ENCODE assay signal across 10 cellular contexts in the genomic region with DNA sequence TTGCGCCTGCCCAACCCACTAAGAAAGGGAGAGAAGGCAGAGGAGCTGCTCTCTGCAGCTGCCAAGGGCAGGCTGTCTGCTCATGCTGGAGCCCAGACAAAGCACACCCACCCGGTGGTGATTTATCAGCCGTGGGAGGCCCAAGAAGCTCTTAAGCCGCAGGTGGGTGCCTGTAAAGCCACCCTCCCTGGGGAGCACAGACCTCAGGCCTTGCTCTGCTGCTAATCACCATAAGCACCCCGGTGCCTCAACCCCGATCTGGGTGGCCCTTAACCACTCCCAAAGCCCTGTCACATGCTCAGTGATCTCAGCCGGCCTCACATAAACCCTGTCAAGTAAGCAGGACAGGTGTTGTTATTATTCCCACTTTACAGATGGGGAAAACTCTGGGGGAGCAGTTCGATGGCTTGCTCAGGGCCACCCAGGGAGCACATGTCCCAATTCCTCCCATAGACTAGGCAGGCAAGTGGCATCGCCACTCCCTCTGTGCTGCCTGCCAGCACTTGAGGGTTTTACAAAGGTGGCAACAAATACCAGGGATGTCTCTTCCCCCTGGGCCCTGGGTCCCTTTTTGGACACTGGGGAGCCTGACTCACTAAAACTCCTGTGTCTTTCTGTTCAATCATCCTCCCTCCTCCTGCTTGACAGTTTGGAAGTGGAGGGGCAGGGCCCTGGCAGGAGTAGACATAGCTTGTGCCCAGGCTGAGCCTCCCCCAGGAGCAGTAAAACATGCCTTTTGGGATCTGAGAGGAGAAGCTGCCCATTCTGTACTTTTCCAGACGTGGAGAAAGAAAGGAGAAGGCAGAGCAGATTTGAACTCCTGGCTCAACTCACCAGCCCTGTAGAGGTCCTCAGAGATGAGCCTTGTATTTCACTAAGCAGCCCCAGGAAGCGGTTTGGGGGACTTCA.
DNase-seq lines count a peak whose midpoint lies in the region; ATAC-seq and FAIRE-seq lines count a peak whose summit lies in the region.
"Had no signal": no experiment of that assay in that cellular context is flagged by ENCODE, and none has a peak within 500 bp of the region (broad histone marks: within the 10 kb centered on the region; RNA-seq: fewer than 3 reads in every experiment).

No MANE protein-coding gene starts in this region.

- no peak overlapping the region for H2AK5ac ChIP-seq in trophoblast cell (ENCODE audit: low read length)

- peaks cover 0 to 22% (median 3%) of the 10 kb centered on the region in 5 donors for H3K27me3 Mint-ChIP-seq in naive thymus-derived CD4-positive, alpha-beta T cell
- peaks cover 0 to 4% of the 10 kb centered on the region in 2 donors for H3K27me3 Mint-ChIP-seq in CD4-positive, alpha-beta memory T cell

- CTCF ChIA-PET in naive thymus-derived CD4-positive, alpha-beta T cell (lab: Charles Lee), result no interaction called here
- CTCF ChIA-PET in CD4-positive, alpha-beta memory T cell (lab: Charles Lee; ENCODE audit: partially characterized antibody), result no interaction called here

- intact Hi-C loops in naive thymus-derived CD4-positive, alpha-beta T cell (cut with micrococcal nuclease), result no loop called here
- intact Hi-C loops in CD4-positive, alpha-beta memory T cell (cut with micrococcal nuclease), result no loop called here

- H3K9ac ChIP-seq in trophoblast cell (ENCODE audit: low read length), result no peak overlapping the region

- in situ Hi-C loops in HAP-1 (cut with MboI; ENCODE audit: low sequenced_read_pairs), result no loop called here

- H3K4me1 ChIP-seq in trophoblast cell (ENCODE audit: control insufficient read depth in 1 of 2, insufficient read depth in 2 of 2, low read length in 2 of 2), result peaks cover 28 to 31% of the 10 kb centered on the region in 2 experiments
- no peaks in the 10 kb centered on the region for H3K4me1 ChIP-seq in naive thymus-derived CD4-positive, alpha-beta T cell (ENCODE audit: control insufficient read depth in 2 of 2, insufficient read depth in 2 of 2, low read length in 2 of 2)
- no peaks in the 10 kb centered on the region for H3K4me1 ChIP-seq in HAP-1
- H3K4me1 ChIP-seq in CD4-positive, alpha-beta memory T cell (ENCODE audit: insufficient read depth, low read length), result peaks cover 13% of the 10 kb centered on the region

- H2BK12ac ChIP-seq in trophoblast cell (ENCODE audit: low read length), result peak overlapping the region; percentile 13

- H3K14ac ChIP-seq in trophoblast cell (ENCODE audit: low read length), result no peak overlapping the region

- no peak for FAIRE-seq in RCC 7860 (lab: Jason Lieb, UNC)

- H2AFZ ChIP-seq in trophoblast cell (ENCODE audit: insufficient read depth, low read length, poor library complexity), result no peak overlapping the region

- H3K4me1 Mint-ChIP-seq in naive thymus-derived CD4-positive, alpha-beta T cell, result peaks cover 0 to 8% (median 0%) of the 10 kb centered on the region in 7 donors
- H3K4me1 Mint-ChIP-seq in CD4-positive, alpha-beta memory T cell, result peaks cover 13 to 25% (median 16%) of the 10 kb centered on the region in 4 donors

- no peak overlapping the region for H3K4ac ChIP-seq in trophoblast cell (ENCODE audit: low read depth, low read length)

- no peak overlapping the region for H4K12ac ChIP-seq in trophoblast cell (ENCODE audit: low read depth, low read length)

- no peak overlapping the region for H3K27ac Mint-ChIP-seq in naive thymus-derived CD4-positive, alpha-beta T cell
- peak overlapping the region in 1 of 7 donors; percentile 8 for H3K27ac Mint-ChIP-seq in CD4-positive, alpha-beta memory T cell
- H3K27ac Mint-ChIP-seq: stimulated activated naive CD8-positive, alpha-beta T cell treated with anti-CD3 and anti-CD28 coated beads, Interleukin-15, Interleukin-2, amounts not matched to agents 100 ng/mL and 50 ng/mL, for 24 hours had no signal

- no peaks in the 10 kb centered on the region for H3K79me2 ChIP-seq in trophoblast cell (ENCODE audit: control insufficient read depth, insufficient read depth, low read length, poor library complexity)

- H4K8ac ChIP-seq in trophoblast cell (ENCODE audit: low read depth, low read length), result no peak overlapping the region

- H3K4me3 ChIP-seq in trophoblast cell (ENCODE audit: low read depth, low read length), result no peak overlapping the region
- H3K4me3 ChIP-seq in naive thymus-derived CD4-positive, alpha-beta T cell (ENCODE audit: low read length), result no peak overlapping the region
- no peak overlapping the region for H3K4me3 ChIP-seq in HAP-1
- H3K4me3 ChIP-seq in CD4-positive, alpha-beta memory T cell (ENCODE audit: low read length in 2 of 2), result no peak overlapping the region
- H3K4me3 ChIP-seq: Peyer's patch had no signal

- DNase-seq in RCC 7860 (ENCODE audit: low spot score) (peak; percentile 40), trophoblast cell (no peak), HAP-1 (ENCODE audit: low spot score in 2 of 2) (no peak)
- DNase-seq in naive thymus-derived CD4-positive, alpha-beta T cell, result no peak
- DNase-seq in CD4-positive, alpha-beta memory T cell, result no peak
- DNase-seq in activated CD8-positive, alpha-beta memory T cell treated with anti-CD3 and anti-CD28 coated beads, Interleukin-2, amount 50 U/mL, for 48 hours, result no peak

- peaks cover 19% of the 10 kb centered on the region for H3K79me1 ChIP-seq in trophoblast cell (ENCODE audit: low read length)

- H4K91ac ChIP-seq in trophoblast cell (ENCODE audit: low read depth, low read length), result peak overlapping the region; percentile 23

- H3K36me3 ChIP-seq in trophoblast cell (ENCODE audit: control insufficient read depth in 1 of 2, insufficient read depth in 2 of 2, low read length in 2 of 2) (no peaks in the 10 kb centered on the region), HAP-1 (replicated peaks) (no peaks in the 10 kb centered on the region)
- no peaks in the 10 kb centered on the region for H3K36me3 ChIP-seq in naive thymus-derived CD4-positive, alpha-beta T cell (ENCODE audit: control insufficient read depth in 2 of 3, insufficient read depth in 3 of 3, low read length in 3 of 3)
- H3K36me3 ChIP-seq in CD4-positive, alpha-beta memory T cell (ENCODE audit: insufficient read depth, low read length), result no peaks in the 10 kb centered on the region

- H3K18ac ChIP-seq in trophoblast cell (ENCODE audit: low read length), result no peak overlapping the region

- H3K4me3 Mint-ChIP-seq in naive thymus-derived CD4-positive, alpha-beta T cell, result no peak overlapping the region
- no peak overlapping the region for H3K4me3 Mint-ChIP-seq in CD4-positive, alpha-beta memory T cell
- H3K4me3 Mint-ChIP-seq: stimulated activated naive CD8-positive, alpha-beta T cell treated with anti-CD3 and anti-CD28 coated beads, Interleukin-15, Interleukin-2, amounts not matched to agents 100 ng/mL and 50 ng/mL, for 24 hours had no signal

- POLR2A ChIA-PET in naive thymus-derived CD4-positive, alpha-beta T cell (lab: Charles Lee), result no interaction called here
- POLR2A ChIA-PET in CD4-positive, alpha-beta memory T cell (lab: Charles Lee; ENCODE audit: partially characterized antibody), result no interaction called here

- H3K4me2 ChIP-seq in trophoblast cell (ENCODE audit: low read length), result no peak overlapping the region

- peaks cover 0 to 8% (median 4%) of the 10 kb centered on the region in 5 donors for H3K36me3 Mint-ChIP-seq in naive thymus-derived CD4-positive, alpha-beta T cell
- peaks cover 8 to 9% of the 10 kb centered on the region in 2 donors for H3K36me3 Mint-ChIP-seq in CD4-positive, alpha-beta memory T cell

- no peaks in the 10 kb centered on the region for H3K27me3 ChIP-seq in trophoblast cell (ENCODE audit: insufficient read depth, low read length)
- no peaks in the 10 kb centered on the region for H3K27me3 ChIP-seq in naive thymus-derived CD4-positive, alpha-beta T cell (ENCODE audit: control insufficient read depth in 2 of 2, insufficient read depth in 2 of 2, low read length in 2 of 2)
- no peaks in the 10 kb centered on the region for H3K27me3 ChIP-seq in HAP-1 (ENCODE audit: low read depth)
- no peaks in the 10 kb centered on the region for H3K27me3 ChIP-seq in CD4-positive, alpha-beta memory T cell (ENCODE audit: insufficient read depth, low read length)
- H3K27me3 ChIP-seq: Peyer's patch had no signal

- no peak overlapping the region for H3K27ac ChIP-seq in trophoblast cell (ENCODE audit: low read depth, low read length)
- H3K27ac ChIP-seq in naive thymus-derived CD4-positive, alpha-beta T cell (ENCODE audit: low read depth, low read length), result no peak overlapping the region
- H3K27ac ChIP-seq in CD4-positive, alpha-beta memory T cell (ENCODE audit: low read depth, low read length), result no peak overlapping the region

- ATAC-seq in GM18867 (IDR thresholded peaks at IDR 0.05; ENCODE audit: unreplicated experiment), result peak; percentile 59
- peak; percentile 61 for ATAC-seq in HG02798 (IDR thresholded peaks at IDR 0.05; ENCODE audit: poor library complexity, unreplicated experiment)
- no peak for ATAC-seq in naive thymus-derived CD4-positive, alpha-beta T cell

- peak overlapping the region; percentile 7 for H2BK120ac ChIP-seq in trophoblast cell (ENCODE audit: insufficient read depth, low read length, poor library complexity)

- H3K9me3 Mint-ChIP-seq in naive thymus-derived CD4-positive, alpha-beta T cell, result peaks cover 5 to 27% (median 9%) of the 10 kb centered on the region in 11 donors
- peaks cover 2 to 30% (median 16%) of the 10 kb centered on the region in 8 donors for H3K9me3 Mint-ChIP-seq in CD4-positive, alpha-beta memory T cell

- no peak overlapping the region for H2BK5ac ChIP-seq in trophoblast cell (ENCODE audit: low read depth, low read length, poor library complexity)

- H3K23ac ChIP-seq in trophoblast cell (ENCODE audit: low read length), result no peak overlapping the region

- WGBS in trophoblast cell (ENCODE audit: extremely low coverage, insufficient coverage, insufficient read length), result no CpG with 5 or more reads among the region's 11 CpGs

- peaks cover 1% of the 10 kb centered on the region for H3K9me3 ChIP-seq in trophoblast cell (ENCODE audit: insufficient read depth, low read depth, low read length)
- H3K9me3 ChIP-seq in naive thymus-derived CD4-positive, alpha-beta T cell (ENCODE audit: control insufficient read depth in 2 of 3, low read length in 3 of 3), result peaks cover 0 to 8% (median 5%) of the 10 kb centered on the region in 3 experiments
- H3K9me3 ChIP-seq in HAP-1, result no peaks in the 10 kb centered on the region; the same call in 1 of the 2 replicates
- H3K9me3 ChIP-seq in CD4-positive, alpha-beta memory T cell (ENCODE audit: control insufficient read depth in 1 of 2, low read length in 2 of 2), result no peaks in the 10 kb centered on the region
